1 cellular context compared by ENCODE assay signal in the genomic region with DNA sequence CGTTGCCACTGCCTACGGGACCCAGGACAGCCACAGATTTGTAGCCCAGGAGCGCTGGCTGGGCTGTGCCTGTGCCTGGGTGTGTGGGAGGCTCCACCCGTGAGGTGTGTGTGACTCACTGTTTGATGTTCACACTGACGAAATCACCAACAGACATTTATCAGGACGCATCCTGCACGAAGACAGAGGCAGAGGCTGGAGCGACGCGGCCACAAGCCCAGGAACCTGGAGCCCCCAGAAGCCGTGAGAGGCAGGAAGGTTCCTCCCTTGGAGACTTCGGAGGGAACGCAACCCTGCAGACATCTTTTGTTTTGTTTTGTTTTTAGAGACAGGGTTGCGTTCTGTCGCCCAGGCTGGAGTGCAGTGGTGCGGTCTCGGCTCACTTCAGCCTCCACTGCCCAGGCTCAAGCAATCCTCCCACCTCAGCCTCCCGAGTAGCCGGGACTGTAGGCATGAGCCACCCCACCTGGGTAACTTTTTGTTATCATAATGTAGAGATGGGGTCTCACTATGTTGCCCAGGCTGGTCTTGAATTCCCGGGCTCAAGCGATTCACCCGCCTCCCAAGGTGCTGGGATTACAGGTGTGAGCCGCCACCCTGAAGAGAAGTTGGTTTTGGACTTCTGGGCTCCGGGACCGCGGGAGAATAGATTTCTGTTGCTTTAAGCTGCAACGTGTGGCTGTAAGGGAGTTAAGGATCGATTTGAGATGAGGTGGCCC.
TF ChIP-seq lines count a peak whose summit lies in the region.

No MANE protein-coding gene starts in this region.

TF ChIP-seq in K562, 482 proteins besides CTCF, POLR2A, EP300 and RAD21 (continued from another document):
- TF ChIP-seq ZNF449 (CRISPR knock-in tag; IDR thresholded peaks at IDR 0.05) (no peak), ZNF347 (CRISPR knock-in tag; IDR thresholded peaks at IDR 0.05; ENCODE audit: low read depth) (no peak), STAG1 (CRISPR knock-in tag; IDR thresholded peaks at IDR 0.05; ENCODE audit: borderline replicate concordance) (no peak), RAD51 (IDR thresholded peaks at IDR 0.05; ENCODE audit: borderline replicate concordance, low read depth) (no peak), NR2C1 (IDR thresholded peaks at IDR 0.05) (no peak), NR2C1 (tag; IDR thresholded peaks at IDR 0.05) (no peak), RBM22 (IDR thresholded peaks at IDR 0.05; ENCODE audit: low read depth, low read length, poor library complexity, severe bottlenecking) (no peak), XRCC4 (IDR thresholded peaks at IDR 0.05; ENCODE audit: extremely low read depth, insufficient read depth, insufficient read length) (no peak), GABPB1 (CRISPR knock-in tag; IDR thresholded peaks at IDR 0.05) (0 out of 2 replicates have a peak, but pooled peaks have one; percentile 21), SMARCA4 (IDR thresholded peaks at IDR 0.05) (peak; percentile 87), L3MBTL2 (IDR thresholded peaks at IDR 0.05) (peak; percentile 81), HCFC1 (IDR thresholded peaks at IDR 0.05; ENCODE audit: low read depth, low read length) (no peak), MLX (CRISPR knock-in tag; conservative IDR thresholded peaks at IDR 0.05) (no peak), JUNB (CRISPR knock-in tag; conservative IDR thresholded peaks at IDR 0.05) (peak; percentile 75), COPS2 (conservative IDR thresholded peaks at IDR 0.05) (no peak), E2F1 (CRISPR knock-in tag; IDR thresholded peaks at IDR 0.05) (0 out of 2 replicates have a peak, but pooled peaks have one; percentile 23), BRCA1 (IDR thresholded peaks at IDR 0.05) (no peak), BRCA1 (CRISPR knock-in tag; IDR thresholded peaks at IDR 0.05) (no peak)
- TF ChIP-seq, protein P1, sequence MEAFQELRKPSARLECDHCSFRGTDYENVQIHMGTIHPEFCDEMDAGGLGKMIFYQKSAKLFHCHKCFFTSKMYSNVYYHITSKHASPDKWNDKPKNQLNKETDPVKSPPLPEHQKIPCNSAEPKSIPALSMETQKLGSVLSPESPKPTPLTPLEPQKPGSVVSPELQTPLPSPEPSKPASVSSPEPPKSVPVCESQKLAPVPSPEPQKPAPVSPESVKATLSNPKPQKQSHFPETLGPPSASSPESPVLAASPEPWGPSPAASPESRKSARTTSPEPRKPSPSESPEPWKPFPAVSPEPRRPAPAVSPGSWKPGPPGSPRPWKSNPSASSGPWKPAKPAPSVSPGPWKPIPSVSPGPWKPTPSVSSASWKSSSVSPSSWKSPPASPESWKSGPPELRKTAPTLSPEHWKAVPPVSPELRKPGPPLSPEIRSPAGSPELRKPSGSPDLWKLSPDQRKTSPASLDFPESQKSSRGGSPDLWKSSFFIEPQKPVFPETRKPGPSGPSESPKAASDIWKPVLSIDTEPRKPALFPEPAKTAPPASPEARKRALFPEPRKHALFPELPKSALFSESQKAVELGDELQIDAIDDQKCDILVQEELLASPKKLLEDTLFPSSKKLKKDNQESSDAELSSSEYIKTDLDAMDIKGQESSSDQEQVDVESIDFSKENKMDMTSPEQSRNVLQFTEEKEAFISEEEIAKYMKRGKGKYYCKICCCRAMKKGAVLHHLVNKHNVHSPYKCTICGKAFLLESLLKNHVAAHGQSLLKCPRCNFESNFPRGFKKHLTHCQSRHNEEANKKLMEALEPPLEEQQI (IDR thresholded peaks at IDR 0.05): no peak
- TF ChIP-seq, protein P2, sequence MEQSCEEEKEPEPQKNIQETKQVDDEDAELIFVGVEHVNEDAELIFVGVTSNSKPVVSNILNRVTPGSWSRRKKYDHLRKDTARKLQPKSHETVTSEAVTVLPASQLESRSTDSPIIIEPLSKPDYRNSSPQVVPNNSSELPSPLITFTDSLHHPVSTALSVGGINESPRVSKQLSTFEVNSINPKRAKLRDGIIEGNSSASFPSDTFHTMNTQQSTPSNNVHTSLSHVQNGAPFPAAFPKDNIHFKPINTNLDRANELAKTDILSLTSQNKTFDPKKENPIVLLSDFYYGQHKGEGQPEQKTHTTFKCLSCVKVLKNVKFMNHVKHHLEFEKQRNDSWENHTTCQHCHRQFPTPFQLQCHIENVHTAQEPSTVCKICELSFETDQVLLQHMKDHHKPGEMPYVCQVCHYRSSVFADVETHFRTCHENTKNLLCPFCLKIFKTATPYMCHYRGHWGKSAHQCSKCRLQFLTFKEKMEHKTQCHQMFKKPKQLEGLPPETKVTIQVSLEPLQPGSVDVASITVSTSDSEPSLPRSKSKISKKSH (CRISPR knock-in tag; IDR thresholded peaks at IDR 0.05): no peak
- TF ChIP-seq, protein P3, sequence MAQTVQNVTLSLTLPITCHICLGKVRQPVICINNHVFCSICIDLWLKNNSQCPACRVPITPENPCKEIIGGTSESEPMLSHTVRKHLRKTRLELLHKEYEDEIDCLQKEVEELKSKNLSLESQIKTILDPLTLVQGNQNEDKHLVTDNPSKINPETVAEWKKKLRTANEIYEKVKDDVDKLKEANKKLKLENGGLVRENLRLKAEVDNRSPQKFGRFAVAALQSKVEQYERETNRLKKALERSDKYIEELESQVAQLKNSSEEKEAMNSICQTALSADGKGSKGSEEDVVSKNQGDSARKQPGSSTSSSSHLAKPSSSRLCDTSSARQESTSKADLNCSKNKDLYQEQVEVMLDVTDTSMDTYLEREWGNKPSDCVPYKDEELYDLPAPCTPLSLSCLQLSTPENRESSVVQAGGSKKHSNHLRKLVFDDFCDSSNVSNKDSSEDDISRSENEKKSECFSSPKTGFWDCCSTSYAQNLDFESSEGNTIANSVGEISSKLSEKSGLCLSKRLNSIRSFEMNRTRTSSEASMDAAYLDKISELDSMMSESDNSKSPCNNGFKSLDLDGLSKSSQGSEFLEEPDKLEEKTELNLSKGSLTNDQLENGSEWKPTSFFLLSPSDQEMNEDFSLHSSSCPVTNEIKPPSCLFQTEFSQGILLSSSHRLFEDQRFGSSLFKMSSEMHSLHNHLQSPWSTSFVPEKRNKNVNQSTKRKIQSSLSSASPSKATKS (CRISPR knock-in tag; IDR thresholded peaks at IDR 0.05): no peak
